Comparison of ENCODE assay signal across 11 cellular contexts in the genomic region with DNA sequence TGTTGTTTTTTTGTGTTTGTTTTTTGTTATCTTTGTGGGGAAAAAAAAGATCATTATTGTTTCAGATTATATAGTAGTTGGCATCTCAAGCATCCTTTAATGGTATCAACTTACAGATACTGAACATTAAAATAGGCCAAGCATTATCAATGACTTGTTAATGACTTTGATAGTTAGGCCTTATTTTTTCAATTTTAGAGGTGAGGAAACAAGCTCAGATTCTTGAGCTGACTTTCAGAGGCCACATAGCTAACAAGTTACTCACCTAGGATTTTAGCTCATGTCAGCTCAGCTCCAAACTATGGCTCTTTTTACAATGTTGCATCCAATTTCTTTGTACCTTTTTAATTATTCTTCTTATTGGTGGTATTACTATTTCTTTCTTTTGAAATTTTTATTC. TPM values are rescaled to one million over a fixed set of nuclear protein-coding genes. Genes with fewer than 3 reads are reported as not detected.
A peak's percentile ranks its signal among the peaks of the same experiment; 100 is the strongest.
DNase-seq lines count a peak whose midpoint lies in the region; ATAC-seq, FAIRE-seq and TF ChIP-seq lines count a peak whose summit lies in the region.
"Had no signal": no experiment of that assay in that cellular context is flagged by ENCODE, and none has a peak within 500 bp of the region (broad histone marks: within the 10 kb centered on the region; RNA-seq: fewer than 3 reads in every experiment).

No MANE protein-coding gene starts in this region.

- no peaks in the 10 kb centered on the region for H3K79me1 ChIP-seq in neuronal stem cell (ENCODE audit: low read depth, low read length)

- no peaks in the 10 kb centered on the region for H3K27me3 ChIP-seq in AG04450 (ENCODE audit: control insufficient read depth, insufficient read depth, low read length)
- H3K27me3 ChIP-seq in keratinocyte (ENCODE audit: control insufficient read depth, extremely low read depth, insufficient read depth, low read length) = no peaks in the 10 kb centered on the region
- peaks cover 0 to 16% (median under 1%) of the 10 kb centered on the region in 3 experiments for H3K27me3 ChIP-seq in neuronal stem cell (ENCODE audit: control insufficient read depth in 3 of 3, insufficient read depth in 3 of 3, low read depth in 1 of 3, low read length in 3 of 3)

- peak overlapping the region; percentile 84 for H3K4me3 Mint-ChIP-seq in activated T-helper 17 cell treated with anti-CD3 and anti-CD28 coated beads, Interleukin-2, amount 50 U/mL, for 72 hours

- no peak overlapping the region for H3K4ac ChIP-seq in neuronal stem cell (ENCODE audit: low read length)

- H3K27ac ChIP-seq in AG04450 (ENCODE audit: low read depth, low read length) = no peak overlapping the region
- H3K27ac ChIP-seq in HEK293 (ENCODE audit: extremely low read depth, low read depth, low read length) = no peak overlapping the region
- peak overlapping the region; percentile 67 for H3K27ac ChIP-seq in keratinocyte (ENCODE audit: control insufficient read depth, insufficient read depth, low read length)
- H3K27ac ChIP-seq in neuronal stem cell (replicated peaks; ENCODE audit: low read length) = no peak overlapping the region

- H3K4me3 ChIP-seq in AG04450 (ENCODE audit: low read depth, low read length) (no peak overlapping the region), HEK293 (ENCODE audit: low read depth, low read length) (no peak overlapping the region), keratinocyte (ENCODE audit: control insufficient read depth in 2 of 3, extremely low read depth in 1 of 3, insufficient read depth in 2 of 3, low read depth in 1 of 3, low read length in 3 of 3) (peak overlapping the region in 1 of 3 experiments; percentile 39), neuronal stem cell (ENCODE audit: low read length in 2 of 2) (no peak overlapping the region)

- H3K9me1 ChIP-seq in keratinocyte (ENCODE audit: control insufficient read depth, extremely low read depth, insufficient read depth, low read length) = no peaks in the 10 kb centered on the region

- H2AK5ac ChIP-seq in neuronal stem cell (ENCODE audit: low read depth, low read length) = no peak overlapping the region

- H2BK15ac ChIP-seq in neuronal stem cell (ENCODE audit: low read length) = no peak overlapping the region

- H3K18ac ChIP-seq in neuronal stem cell (ENCODE audit: low read length) = no peak overlapping the region

- ATAC-seq in activated T-helper 17 cell treated with anti-CD3 and anti-CD28 coated beads, Interleukin-2, amount 50 U/mL, for 72 hours (replicated peaks) = no peak
- no peak for ATAC-seq in left lobe of liver

- no peak overlapping the region for H2BK12ac ChIP-seq in neuronal stem cell (ENCODE audit: low read length)

- CTCF ChIA-PET in AG04450 (lab: Charles Lee) = interaction anchor here (1.0 kb wide), 1 partner anchor 41 kb away, joined by 8 read pairs; no protein-coding TSS in a partner anchor
- CTCF ChIA-PET in HEK293 (lab: Yijun Ruan, JAX) = interaction anchor here (0.7 kb wide), 1 partner anchor 737 kb away, joined by 3 read pairs; no protein-coding TSS in a partner anchor

- no peak for TF ChIP-seq CTCF in AG04450 (IDR thresholded peaks at IDR 0.05; ENCODE audit: low read depth, low read length)
- no peak for TF ChIP-seq CTCF in HEK293 (tag by site-specific recombination; IDR thresholded peaks at IDR 0.05)
- no peak for TF ChIP-seq CTCF in keratinocyte (optimal IDR thresholded peaks at IDR 0.05 in 1 of 3, IDR thresholded peaks at IDR 0.05 in 1 of 3, conservative IDR thresholded peaks at IDR 0.05 in 1 of 3; ENCODE audit: extremely low read depth in 1 of 3, insufficient read depth in 2 of 3, low read length in 3 of 3)

- H3K4me1 ChIP-seq in HEK293 (ENCODE audit: control insufficient read depth, insufficient read depth, low read length) (no peaks in the 10 kb centered on the region), keratinocyte (ENCODE audit: control insufficient read depth, extremely low read depth, insufficient read depth, low read length) (peaks cover 25% of the 10 kb centered on the region), neuronal stem cell (ENCODE audit: control insufficient read depth in 2 of 2, insufficient read depth in 1 of 2, low read depth in 1 of 2, low read length in 2 of 2) (no peaks in the 10 kb centered on the region)

- dilution Hi-C loops in keratinocyte (cut with MboI; ENCODE audit: extremely low pct_ligation_motif_present, low sequenced_read_pairs) = no loop called here

- no peaks in the 10 kb centered on the region for H3K9me3 Mint-ChIP-seq in activated T-helper 17 cell treated with anti-CD3 and anti-CD28 coated beads, Interleukin-2, amount 50 U/mL, for 72 hours

- H3K9ac ChIP-seq in keratinocyte (ENCODE audit: control insufficient read depth, extremely low read depth, insufficient read depth, low read length) (peak overlapping the region; percentile 53), neuronal stem cell (ENCODE audit: low read depth, low read length, poor library complexity) (no peak overlapping the region)

- H3K36me3 ChIP-seq in HEK293 (ENCODE audit: control insufficient read depth in 2 of 2, insufficient read depth in 1 of 2, low read length in 2 of 2) = no peaks in the 10 kb centered on the region
- H3K36me3 ChIP-seq in keratinocyte (ENCODE audit: control insufficient read depth in 2 of 2, extremely low read depth in 1 of 2, insufficient read depth in 2 of 2, low read length in 2 of 2) = no peaks in the 10 kb centered on the region
- no peaks in the 10 kb centered on the region for H3K36me3 ChIP-seq in neuronal stem cell (replicated peaks in 1 of 2; ENCODE audit: control insufficient read depth in 2 of 2, insufficient read depth in 2 of 2, low read length in 2 of 2)

- H2BK120ac ChIP-seq in neuronal stem cell (ENCODE audit: low read depth, low read length) = no peak overlapping the region

- H4K8ac ChIP-seq in neuronal stem cell (ENCODE audit: low read depth, low read length) = no peak overlapping the region

- no peaks in the 10 kb centered on the region for H3K79me2 ChIP-seq in keratinocyte (ENCODE audit: control insufficient read depth, insufficient read depth, low read length)

- H3K4me1 Mint-ChIP-seq in activated T-helper 17 cell treated with anti-CD3 and anti-CD28 coated beads, Interleukin-2, amount 50 U/mL, for 72 hours = peaks cover 5% of the 10 kb centered on the region

- H3K23ac ChIP-seq in neuronal stem cell (ENCODE audit: low read depth, low read length, poor library complexity) = no peak overlapping the region

- H4K91ac ChIP-seq in neuronal stem cell (ENCODE audit: low read depth, low read length, poor library complexity) = no peak overlapping the region

- no peaks in the 10 kb centered on the region for H4K20me1 ChIP-seq in keratinocyte (ENCODE audit: control insufficient read depth, extremely low read depth, insufficient read depth, low read length)

- no peak overlapping the region for H3K14ac ChIP-seq in neuronal stem cell (ENCODE audit: low read length)

- peak; percentile 71 for FAIRE-seq in keratinocyte (lab: Jason Lieb, UNC)

- H3K9me3 ChIP-seq in AG04450 (ENCODE audit: control insufficient read depth, insufficient read depth, low read length) (no peaks in the 10 kb centered on the region), HEK293 (ENCODE audit: control insufficient read depth, insufficient read depth, low read depth, low read length) (no peaks in the 10 kb centered on the region), keratinocyte (ENCODE audit: control insufficient read depth, low read depth, low read length) (no peaks in the 10 kb centered on the region), neuronal stem cell (replicated peaks in 1 of 2; ENCODE audit: control insufficient read depth in 2 of 2, insufficient read depth in 1 of 2, low read depth in 1 of 2, low read length in 2 of 2) (no peaks in the 10 kb centered on the region)

- peak overlapping the region; percentile 61 for H3K27ac Mint-ChIP-seq in activated T-helper 17 cell treated with anti-CD3 and anti-CD28 coated beads, Interleukin-2, amount 50 U/mL, for 72 hours

- H2BK5ac ChIP-seq in neuronal stem cell (ENCODE audit: low read length) = no peak overlapping the region

- H3K36me3 Mint-ChIP-seq in activated T-helper 17 cell treated with anti-CD3 and anti-CD28 coated beads, Interleukin-2, amount 50 U/mL, for 72 hours (ENCODE audit: low read depth) = peaks cover 4% of the 10 kb centered on the region

- peak overlapping the region; percentile 88 for H3K4me2 ChIP-seq in keratinocyte (ENCODE audit: control insufficient read depth, extremely low read depth, insufficient read depth, low read depth, low read length)
- no peak overlapping the region for H3K4me2 ChIP-seq in neuronal stem cell (ENCODE audit: insufficient read depth, low read length, poor library complexity, severe bottlenecking)

- DNase-seq in AG04450 (ENCODE audit: low read depth, low spot score) (peak; percentile 4), keratinocyte (ENCODE audit: low read depth, low spot score) (no peak), left lobe of liver (ENCODE audit: low spot score) (no peak), neuronal stem cell (ENCODE audit: low spot score) (no peak), NCI-H345 (lab: John Stamatoyannopoulos, UW) (no peak)
- DNase-seq in stimulated activated CD4-positive, alpha-beta T cell treated with anti-CD3 and anti-CD28 coated beads, Interleukin-2, amount 100 ng/mL, for 48 hours = no peak
- DNase-seq: activated CD4-positive, alpha-beta T cell treated with anti-CD3 and anti-CD28 coated beads for 1 hour; DMS79 treated with DMSO at 0.1 percent for 48 hours; midbrain had no signal

- POLR2A ChIA-PET in AG04450 (lab: Yijun Ruan, JAX) = interaction anchor here (0.5 kb wide), 1 partner anchor 95 kb away, joined by 3 read pairs; no protein-coding TSS in a partner anchor
- POLR2A ChIA-PET in HEK293 (lab: Yijun Ruan, JAX) = no interaction called here

- H2AFZ ChIP-seq in keratinocyte (ENCODE audit: control insufficient read depth, low read length) (peak overlapping the region; percentile 35), neuronal stem cell (ENCODE audit: low read length) (no peak overlapping the region)

- no peaks in the 10 kb centered on the region for H3K27me3 Mint-ChIP-seq in activated T-helper 17 cell treated with anti-CD3 and anti-CD28 coated beads, Interleukin-2, amount 50 U/mL, for 72 hours

TF ChIP-seq in HEK293, 187 proteins besides CTCF, POLR2A, EP300 and RAD21 (continues in another document):
- no peak for TF ChIP-seq ZIC2 (tag by site-specific recombination; IDR thresholded peaks at IDR 0.05)

RNA-seq across cellular contexts. Expression of a gene that starts 0.5 kb away (rescaled TPM):
- 0.11 and 0.33 TPM in 2 replicates for polyA plus RNA-seq in AG04450 (2011; rRNA removed)
- not detected in 2 replicates for polyA minus RNA-seq in AG04450 (2011; rRNA and poly(A)+ RNA removed)
- total RNA-seq in activated T-helper 17 cell treated with anti-CD3 and anti-CD28 coated beads, Interleukin-2, amount 50 U/mL, for 72 hours = 10 to 100 TPM; 19.9 to 58.9 TPM
- 0.61 to 1.5 TPM (median 1.3 TPM) in 3 replicates for polyA plus RNA-seq in keratinocyte
- polyA plus RNA-seq in keratinocyte (2011; ENCODE audit: low read depth) = not detected
- 0.61 and 0.98 TPM in 2 replicates for polyA plus RNA-seq in keratinocyte (2011; cell fraction: cytosol; rRNA removed)
- 0.66 and 0.81 TPM in 2 replicates for polyA plus RNA-seq in keratinocyte (2011; cell fraction: nucleus; rRNA removed)
- polyA plus RNA-seq in keratinocyte (2012; ENCODE audit: low replicate concordance) = 0.48 and 0.91 TPM in 2 replicates
- 0.53 to 1.0 TPM in 2 of 3 replicates, not detected in the other for polyA minus RNA-seq in keratinocyte
- 1.3 TPM for polyA minus RNA-seq in keratinocyte (2011; cell fraction: cytosol; rRNA and poly(A)+ RNA removed)
- polyA minus RNA-seq in keratinocyte (2011; cell fraction: nucleus; rRNA and poly(A)+ RNA removed) = 0.21 TPM in 1 of 2 replicates, not detected in the other
- total RNA-seq in left lobe of liver = 6.8 TPM
- polyA plus RNA-seq in neuronal stem cell (2013, experiment 1 of 2) = 0.10 TPM
- polyA plus RNA-seq in neuronal stem cell (2013, experiment 2 of 2) = 0.19 TPM
